In the genomic region with DNA sequence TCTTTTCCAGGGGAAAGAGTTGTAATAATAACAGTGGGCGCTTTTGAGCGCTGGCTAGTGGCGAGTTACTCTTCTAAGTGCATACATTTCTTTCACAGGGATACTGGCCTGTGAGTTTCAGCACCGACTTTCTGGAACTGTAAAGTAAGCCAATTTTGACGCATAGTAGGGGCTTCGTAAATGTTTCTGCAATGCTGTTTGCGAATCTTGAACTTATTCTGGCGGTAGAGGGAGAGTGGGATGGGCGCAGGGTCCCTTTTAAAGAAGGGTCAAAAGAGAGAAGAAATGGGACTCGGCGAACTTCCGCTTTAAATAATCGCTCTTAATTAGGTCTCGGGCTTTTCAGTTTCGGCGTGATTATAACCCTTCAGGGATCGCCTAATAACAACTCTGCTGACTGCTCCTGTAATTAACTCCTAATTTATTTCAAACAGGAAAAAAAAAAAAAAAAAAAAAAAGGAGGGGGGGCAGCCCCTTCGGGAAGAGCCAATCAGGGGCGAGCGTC, we compare ENCODE assay signal across 9 cellular contexts. TPM values are rescaled to one million over a fixed set of nuclear protein-coding genes. Genes with fewer than 3 reads are reported as not detected.
DNase-seq lines count a peak whose midpoint lies in the region; ATAC-seq and TF ChIP-seq lines count a peak whose summit lies in the region.
"Had no signal": no experiment of that assay in that cellular context is flagged by ENCODE, and none has a peak within 500 bp of the region (broad histone marks: within the 10 kb centered on the region; RNA-seq: fewer than 3 reads in every experiment).

No MANE protein-coding gene starts in this region.

- H3K27me3 ChIP-seq in Panc1 (ENCODE audit: control insufficient read depth, insufficient read depth, low read length), result peaks cover 14% of the 10 kb centered on the region; the same call in 1 of the 2 replicates
- H3K27me3 ChIP-seq in endodermal cell (ENCODE audit: control insufficient read depth, insufficient read depth, low read length, poor library complexity, severe bottlenecking), result peaks cover 93% of the 10 kb centered on the region

- H3K27me3 Mint-ChIP-seq in endodermal cell (ENCODE audit: insufficient read depth), result peaks cover 91% of the 10 kb centered on the region
- H3K27me3 Mint-ChIP-seq in nephron progenitor cell (ENCODE audit: low read depth, poor library complexity), result peaks cover 81% of the 10 kb centered on the region

- peak; percentile 18; the same call in 1 of the 2 replicates for ATAC-seq in Panc1
- ATAC-seq in GM18519 (IDR thresholded peaks at IDR 0.05; ENCODE audit: low FRiP score, unreplicated experiment), result no peak

- H3K9me3 Mint-ChIP-seq in endodermal cell (no peaks in the 10 kb centered on the region), nephron progenitor cell (no peaks in the 10 kb centered on the region)

- no peak overlapping the region for H3K9ac ChIP-seq in endodermal cell (ENCODE audit: extremely low read depth, low read length, poor library complexity, severe bottlenecking)

- H3K4me3 ChIP-seq in Panc1 (ENCODE audit: low read depth in 2 of 2, low read length in 2 of 2) (peak overlapping the region; percentile 84 to 90), endodermal cell (ENCODE audit: low read length) (peak overlapping the region; percentile 81)

- H3K9me3 ChIP-seq in Panc1 (ENCODE audit: control insufficient read depth, insufficient read depth, low read depth, low read length) (no peaks in the 10 kb centered on the region), endodermal cell (ENCODE audit: control insufficient read depth, low read length) (no peaks in the 10 kb centered on the region)

- H3K4me3 Mint-ChIP-seq in endodermal cell (peak overlapping the region; percentile 85), nephron progenitor cell (peak overlapping the region; percentile 87)

- H3K4me1 Mint-ChIP-seq in endodermal cell, result peaks cover 71% of the 10 kb centered on the region
- H3K4me1 Mint-ChIP-seq in nephron progenitor cell, result peaks cover 84% of the 10 kb centered on the region

- DNase-seq in Panc1 (ENCODE audit: low read depth, low spot score) (no peak), endodermal cell (peak; percentile 79), nephron progenitor cell (no peak), cortex of kidney (lab: John Stamatoyannopoulos, UW) (no peak), caudate nucleus (lab: John Stamatoyannopoulos, UW) (no peak)
- DNase-seq in activated CD4-positive, CD25-positive, alpha-beta regulatory T cell treated with anti-CD3 and anti-CD28 coated beads, Interleukin-2, amount 50 U/mL, for 72 hours, result no peak
- DNase-seq: cerebellar nuclear complex had no signal

- WGBS in endodermal cell (ENCODE audit: insufficient coverage in 1 of 2, insufficient read length in 1 of 2), 2 experiments, result 0 to 1% methylated on average over 14 to 20 of the region's 20 CpGs

- peaks cover 7% of the 10 kb centered on the region for H3K36me3 Mint-ChIP-seq in endodermal cell (ENCODE audit: low read depth)
- peaks cover 9% of the 10 kb centered on the region for H3K36me3 Mint-ChIP-seq in nephron progenitor cell (ENCODE audit: low read depth)

- H3K27ac Mint-ChIP-seq in endodermal cell (peak overlapping the region; percentile 41), nephron progenitor cell (peak overlapping the region; percentile 79)

- in situ Hi-C loops in Panc1 (cut with HindIII; ENCODE audit: low pct_unique_long_range_greater_than_20kb, low sequenced_read_pairs), result no loop called here

- intact Hi-C loops in Panc1 (cut with micrococcal nuclease; ENCODE audit: unreplicated experiment), result loop anchor here (5.0 to 10.0 kb wide), 2 partner anchors 139 to 192 kb away; no protein-coding TSS in a partner anchor

- H3K27ac ChIP-seq in C4-2B (peak overlapping the region; percentile 72), Panc1 (ENCODE audit: low read length) (peak overlapping the region; percentile 82), endodermal cell (ENCODE audit: low read depth, low read length) (peak overlapping the region; percentile 54), caudate nucleus (ENCODE audit: low read depth, low read length) (no peak overlapping the region)

- TF ChIP-seq CTCF in C4-2B (conservative IDR thresholded peaks at IDR 0.05) (no peak), Panc1 (IDR thresholded peaks at IDR 0.05) (peak; percentile 38; the same call in 1 of the 2 replicates), endodermal cell (conservative IDR thresholded peaks at IDR 0.05) (no peak), nephron progenitor cell (IDR thresholded peaks at IDR 0.05) (no peak)

- H3K4me1 ChIP-seq in Panc1 (ENCODE audit: control insufficient read depth, insufficient read depth, low read length) (peaks cover 33% of the 10 kb centered on the region), endodermal cell (ENCODE audit: control insufficient read depth, insufficient read depth, low read length) (peaks cover 3% of the 10 kb centered on the region)

- CTCF ChIA-PET in Panc1 (lab: Charles Lee), result interaction anchor here (0.6 to 0.7 kb wide), 4 partner anchors 18 to 142 kb away, joined by 3 to 16 read pairs (median 9); no protein-coding TSS in a partner anchor

- POLR2A ChIA-PET in Panc1 (lab: Charles Lee), result interaction anchor here (0.7 kb wide), 3 partner anchors 108 to 310 kb away, joined by 6 to 23 read pairs (median 11); no protein-coding TSS in a partner anchor

- H3K36me3 ChIP-seq in Panc1 (ENCODE audit: control insufficient read depth, insufficient read depth, low read length) (peaks cover 2% of the 10 kb centered on the region; the same call in 1 of the 2 replicates), endodermal cell (ENCODE audit: control insufficient read depth, insufficient read depth, low read length) (no peaks in the 10 kb centered on the region)

- BruUV-seq in Panc1 (replicated peaks; lab: Mats Ljungman, UMichigan), result no TSS peak

RNA-seq across cellular contexts. Expression of a gene that starts 0.4 kb away (rescaled TPM):
- total RNA-seq in Panc1 (2021; ENCODE audit: unreplicated experiment), result 8.5 TPM
- 9.8 TPM for polyA plus RNA-seq in Panc1 (2012; ENCODE audit: insufficient read length)
- total RNA-seq in endodermal cell, result 10 to 100 TPM in 1 of 2 donors, 1 to 10 TPM in 1; 4.2 to 20.0 TPM
- polyA plus RNA-seq in endodermal cell (2013, experiment 1 of 2), result 53.7 TPM
- 58.1 TPM for polyA plus RNA-seq in endodermal cell (2013, experiment 2 of 2)
